ENCODE assay signal across 10 cellular contexts in genomic region chr5:344668-345067, GRCh38.
"Had no signal": no experiment of that assay in that cellular context is flagged by ENCODE, and none has a peak within 500 bp of the region (broad histone marks: within the 10 kb centered on the region; RNA-seq: fewer than 3 reads in every experiment).

No MANE protein-coding gene starts in this region.

- H3K9me3 Mint-ChIP-seq: activated B cell treated with CpG ODN at 0.5 μM for 24 hours; activated CD4-positive, alpha-beta memory T cell treated with anti-CD3 and anti-CD28 coated beads for 36 hours; stimulated activated naive CD8-positive, alpha-beta T cell treated with anti-CD3 and anti-CD28 coated beads, Interleukin-15, Interleukin-2, amounts not matched to agents 100 ng/mL and 50 ng/mL, for 24 hours; T-cell had no signal

- H3K36me3 ChIP-seq: gastroesophageal sphincter, left lung, spleen, thoracic aorta had no signal

- H3K9me3 ChIP-seq: gastroesophageal sphincter, left lung, spleen, thoracic aorta had no signal

- H3K36me3 Mint-ChIP-seq: T-cell had no signal

- H3K4me3 Mint-ChIP-seq: activated B cell treated with CpG ODN at 0.5 μM for 24 hours; activated CD4-positive, alpha-beta memory T cell treated with anti-CD3 and anti-CD28 coated beads for 36 hours; stimulated activated naive CD8-positive, alpha-beta T cell treated with anti-CD3 and anti-CD28 coated beads, Interleukin-15, Interleukin-2, amounts not matched to agents 100 ng/mL and 50 ng/mL, for 24 hours had no signal

- H3K27ac Mint-ChIP-seq: activated B cell treated with CpG ODN at 0.5 μM for 24 hours; activated CD4-positive, alpha-beta memory T cell treated with anti-CD3 and anti-CD28 coated beads for 36 hours; stimulated activated naive CD8-positive, alpha-beta T cell treated with anti-CD3 and anti-CD28 coated beads, Interleukin-15, Interleukin-2, amounts not matched to agents 100 ng/mL and 50 ng/mL, for 24 hours; T-cell had no signal

- H3K27ac ChIP-seq: coronary artery, thoracic aorta had no signal

- DNase-seq: activated B cell treated with CpG ODN at 0.5 μM for 24 hours; effector CD8-positive, alpha-beta T cell; spleen had no signal
